In the genomic region with DNA sequence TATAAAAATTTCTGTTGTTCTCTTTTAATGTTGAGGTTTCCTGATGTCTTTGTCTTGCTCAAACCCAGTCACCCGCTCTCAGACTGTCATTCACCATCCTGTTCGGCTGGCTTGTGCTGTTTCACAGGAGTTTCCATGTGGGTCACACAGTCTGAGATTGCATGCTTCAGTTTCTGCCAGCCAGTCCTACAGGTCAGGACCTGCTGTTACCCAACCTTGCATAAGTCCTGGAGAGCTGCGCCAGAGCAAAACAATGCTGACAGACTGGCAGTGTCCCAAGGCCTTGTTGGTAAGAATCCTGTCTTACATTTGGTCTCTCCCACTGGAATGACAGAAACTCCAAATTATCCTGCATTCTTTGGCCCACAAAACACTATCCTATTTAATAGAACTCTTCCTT, we compare ENCODE assay signal across 1 cellular context.
TF ChIP-seq lines count a peak whose summit lies in the region.

No MANE protein-coding gene starts in this region.

TF ChIP-seq in H1, 55 proteins besides CTCF, POLR2A, EP300 and RAD21 (continued from another document):
- TF ChIP-seq, protein P1, sequence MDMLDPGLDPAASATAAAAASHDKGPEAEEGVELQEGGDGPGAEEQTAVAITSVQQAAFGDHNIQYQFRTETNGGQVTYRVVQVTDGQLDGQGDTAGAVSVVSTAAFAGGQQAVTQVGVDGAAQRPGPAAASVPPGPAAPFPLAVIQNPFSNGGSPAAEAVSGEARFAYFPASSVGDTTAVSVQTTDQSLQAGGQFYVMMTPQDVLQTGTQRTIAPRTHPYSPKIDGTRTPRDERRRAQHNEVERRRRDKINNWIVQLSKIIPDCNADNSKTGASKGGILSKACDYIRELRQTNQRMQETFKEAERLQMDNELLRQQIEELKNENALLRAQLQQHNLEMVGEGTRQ (IDR thresholded peaks at IDR 0.05; ENCODE audit: low read length): no peak
- TF ChIP-seq SIRT6 (IDR thresholded peaks at IDR 0.05; ENCODE audit: low read length): no peak
- no peak for TF ChIP-seq MAFK (IDR thresholded peaks at IDR 0.05; ENCODE audit: low read depth, low read length)
- TF ChIP-seq SAP30 (IDR thresholded peaks at IDR 0.05; ENCODE audit: insufficient read depth, insufficient replicate concordance, low read length): no peak
- TF ChIP-seq PHF8 (conservative IDR thresholded peaks at IDR 0.05; ENCODE audit: low read depth, low read length): no peak
- TF ChIP-seq CEBPB (IDR thresholded peaks at IDR 0.05; ENCODE audit: low read depth, low read length): no peak
- no peak for TF ChIP-seq SRF (IDR thresholded peaks at IDR 0.05; ENCODE audit: low read depth, low read length)
- no peak for TF ChIP-seq ASH2L (IDR thresholded peaks at IDR 0.05; ENCODE audit: low read length)
- TF ChIP-seq CREB1 (IDR thresholded peaks at IDR 0.05): no peak
- no peak for TF ChIP-seq RNF2 (IDR thresholded peaks at IDR 0.05; ENCODE audit: borderline replicate concordance, low read depth, low read length, missing control alignments, poor library complexity, severe bottlenecking)
- TF ChIP-seq BACH1 (IDR thresholded peaks at IDR 0.05; ENCODE audit: low read length): no peak
- TF ChIP-seq BRCA1 (IDR thresholded peaks at IDR 0.05; ENCODE audit: low read depth, low read length): no peak
- no peak for TF ChIP-seq KDM5A (IDR thresholded peaks at IDR 0.05; ENCODE audit: low read length)
